19 cellular contexts compared by ENCODE assay signal in genomic region chr2:32678825-32679224, GRCh38. TPM values are rescaled to one million over a fixed set of nuclear protein-coding genes. Genes with fewer than 3 reads are reported as not detected.
DNase-seq lines count a peak whose midpoint lies in the region; ATAC-seq, FAIRE-seq and TF ChIP-seq lines count a peak whose summit lies in the region.
"Had no signal": no experiment of that assay in that cellular context is flagged by ENCODE, and none has a peak within 500 bp of the region (broad histone marks: within the 10 kb centered on the region; RNA-seq: fewer than 3 reads in every experiment).

No MANE protein-coding gene starts in this region.

- H3K4me1 Mint-ChIP-seq in stimulated activated naive CD8-positive, alpha-beta T cell treated with anti-CD3 and anti-CD28 coated beads, Interleukin-15, amount 100 ng/mL, for 72 hours, result no peaks in the 10 kb centered on the region

- no peak overlapping the region for H3K4me3 Mint-ChIP-seq in stimulated activated naive CD8-positive, alpha-beta T cell treated with anti-CD3 and anti-CD28 coated beads, Interleukin-15, amount 100 ng/mL, for 72 hours
- H3K4me3 Mint-ChIP-seq: CD4-positive, alpha-beta T cell; T-helper 1 cell treated with Interleukin-12 subunit alpha and Interleukin-12 subunit beta and Interleukin-4 antibody, amounts not matched to agents 30 μg/mL and 1 μg/mL, for 36 hours had no signal

- no peak for ATAC-seq in HG02610 (IDR thresholded peaks at IDR 0.05; ENCODE audit: unreplicated experiment)
- no peak for ATAC-seq in stimulated activated naive CD8-positive, alpha-beta T cell treated with anti-CD3 and anti-CD28 coated beads, Interleukin-15, amount 100 ng/mL, for 72 hours
- ATAC-seq: GM12878, left lung had no signal

- no peaks in the 10 kb centered on the region for H4K20me1 ChIP-seq in endothelial cell of umbilical vein (replicated peaks; ENCODE audit: control insufficient read depth, extremely low read depth, insufficient read depth, low read length)

- dilution Hi-C loops in endothelial cell of umbilical vein (cut with MboI; ENCODE audit: extremely low pct_ligation_motif_present, low sequenced_read_pairs), result no loop called here

- no peak overlapping the region for H3K4me3 ChIP-seq in endothelial cell of umbilical vein (replicated peaks in 1 of 3; ENCODE audit: insufficient read depth in 1 of 3, low read depth in 1 of 3, low read length in 3 of 3)
- H3K4me3 ChIP-seq: GM12878, left lung, Peyer's patch had no signal

- H3K9me1 ChIP-seq in endothelial cell of umbilical vein (replicated peaks; ENCODE audit: control insufficient read depth, extremely low read depth, insufficient read depth, low read length), result no peaks in the 10 kb centered on the region

- H3K27ac Mint-ChIP-seq in stimulated activated naive CD8-positive, alpha-beta T cell treated with anti-CD3 and anti-CD28 coated beads, Interleukin-15, amount 100 ng/mL, for 72 hours, result no peak overlapping the region
- H3K27ac Mint-ChIP-seq: CD4-positive, alpha-beta T cell; T-helper 1 cell treated with Interleukin-12 subunit alpha and Interleukin-12 subunit beta and Interleukin-4 antibody, amounts not matched to agents 30 μg/mL and 1 μg/mL, for 36 hours had no signal

- DNase-seq in GM04504 (ENCODE audit: low read depth) (peak; percentile 18), RKO (ENCODE audit: low spot score) (peak; percentile 21), endothelial cell of umbilical vein (ENCODE audit: low read depth, low spot score) (peak; percentile 84), pulmonary artery endothelial cell (ENCODE audit: low read depth, low spot score) (peak; percentile 39), iPS-NIHi7 (ENCODE audit: extremely low spot score) (no peak), RWPE1 (ENCODE audit: low spot score) (no peak)
- no peak for DNase-seq in stimulated activated naive CD8-positive, alpha-beta T cell treated with anti-CD3 and anti-CD28 coated beads, Interleukin-15, amount 100 ng/mL, for 72 hours
- DNase-seq: activated naive CD4-positive, alpha-beta T cell treated with anti-CD3 and anti-CD28 coated beads, Interleukin-2, amount 50 U/mL, for 16 hours; CD4-positive, alpha-beta T cell; left lung; NCI-H2029 treated with DMSO at 0.1 percent for 48 hours; NCI-H69; Peyer's patch; posterior cingulate gyrus; stimulated activated CD4-positive, alpha-beta T cell treated with anti-CD3 and anti-CD28 coated beads, Interleukin-15, amount 100 ng/mL, for 24 hours; substantia nigra had no signal

- no peak for TF ChIP-seq POLR2A in endothelial cell of umbilical vein (IDR thresholded peaks at IDR 0.05; ENCODE audit: low read depth, low read length)

- FAIRE-seq in endothelial cell of umbilical vein (lab: Jason Lieb, UNC), result peak; percentile 81
- FAIRE-seq: GM12878 had no signal

- CTCF ChIA-PET in endothelial cell of umbilical vein (lab: Charles Lee), result interaction anchor here (0.7 to 1.9 kb wide), 8 partner anchors 10 to 127 kb away, joined by 3 to 7 read pairs (median 3); no protein-coding TSS in a partner anchor
- CTCF ChIA-PET in RWPE1 (lab: Yijun Ruan, JAX), result interaction anchor here (0.7 kb wide), 1 partner anchor 42 kb away, joined by 3 read pairs; no protein-coding TSS in a partner anchor

- TF ChIP-seq CTCF in endothelial cell of umbilical vein (IDR thresholded peaks at IDR 0.05; ENCODE audit: extremely low read depth in 1 of 2, insufficient read depth in 1 of 2, low read depth in 1 of 2, low read length in 2 of 2), result no peak
- TF ChIP-seq CTCF in RWPE1 (conservative IDR thresholded peaks at IDR 0.05; ENCODE audit: low read depth), result no peak

- H3K4me1 ChIP-seq in endothelial cell of umbilical vein (ENCODE audit: control insufficient read depth, extremely low read depth, insufficient read depth, low read length), result peaks cover 25% of the 10 kb centered on the region
- H3K4me1 ChIP-seq: left lung, Peyer's patch had no signal

- no peaks in the 10 kb centered on the region for H3K9me3 Mint-ChIP-seq in stimulated activated naive CD8-positive, alpha-beta T cell treated with anti-CD3 and anti-CD28 coated beads, Interleukin-15, amount 100 ng/mL, for 72 hours
- H3K9me3 Mint-ChIP-seq: CD4-positive, alpha-beta T cell; T-helper 1 cell treated with Interleukin-12 subunit alpha and Interleukin-12 subunit beta and Interleukin-4 antibody, amounts not matched to agents 30 μg/mL and 1 μg/mL, for 36 hours had no signal

- H3K79me2 ChIP-seq in endothelial cell of umbilical vein (ENCODE audit: control insufficient read depth, insufficient read depth, low read length), result no peaks in the 10 kb centered on the region

- no TSS peak for BruUV-seq in endothelial cell of umbilical vein (replicated peaks; lab: Mats Ljungman, UMichigan)

- intact Hi-C loops in endothelial cell of umbilical vein (cut with micrococcal nuclease), result no loop called here

- no peak overlapping the region for H2AFZ ChIP-seq in endothelial cell of umbilical vein (ENCODE audit: low read depth, low read length)

- no peaks in the 10 kb centered on the region for H3K36me3 ChIP-seq in endothelial cell of umbilical vein (ENCODE audit: control insufficient read depth in 2 of 2, extremely low read depth in 1 of 2, insufficient read depth in 2 of 2, low read length in 2 of 2)

- peak overlapping the region; percentile 23 for H3K4me2 ChIP-seq in endothelial cell of umbilical vein (ENCODE audit: insufficient read depth, low read length)

- no peaks in the 10 kb centered on the region for H3K9me3 ChIP-seq in endothelial cell of umbilical vein (replicated peaks; ENCODE audit: control insufficient read depth, insufficient read depth, low read length)
- H3K9me3 ChIP-seq: left lung, Peyer's patch had no signal

- no peak overlapping the region for H3K9ac ChIP-seq in endothelial cell of umbilical vein (replicated peaks; ENCODE audit: extremely low read depth, insufficient read depth, low read length)

- POLR2A ChIA-PET in endothelial cell of umbilical vein (lab: Charles Lee), result no interaction called here
- POLR2A ChIA-PET in RWPE1 (lab: Yijun Ruan, JAX; ENCODE audit: low non-redundant PET), result no interaction called here

- no peaks in the 10 kb centered on the region for H3K27me3 ChIP-seq in endothelial cell of umbilical vein (ENCODE audit: control insufficient read depth in 2 of 2, insufficient read depth in 2 of 2, low read length in 2 of 2)
- H3K27me3 ChIP-seq: left lung, Peyer's patch had no signal

- H3K27ac ChIP-seq in endothelial cell of umbilical vein (ENCODE audit: insufficient read depth, low read depth, low read length) (no peak overlapping the region), RWPE1 (no peak overlapping the region)
- H3K27ac ChIP-seq: left lung, Peyer's patch had no signal

- no peaks in the 10 kb centered on the region for H3K27me3 Mint-ChIP-seq in stimulated activated naive CD8-positive, alpha-beta T cell treated with anti-CD3 and anti-CD28 coated beads, Interleukin-15, amount 100 ng/mL, for 72 hours
- H3K27me3 Mint-ChIP-seq: CD4-positive, alpha-beta T cell had no signal

TF ChIP-seq in endothelial cell of umbilical vein, 7 proteins besides CTCF, POLR2A, EP300 and RAD21:
- TF ChIP-seq EZH2 (IDR thresholded peaks at IDR 0.05; ENCODE audit: borderline replicate concordance, low read depth, low read length, severe bottlenecking) (no peak), MAX (IDR thresholded peaks at IDR 0.05; ENCODE audit: insufficient read depth, insufficient read length) (no peak), MYC (IDR thresholded peaks at IDR 0.05; ENCODE audit: low read depth, low read length) (no peak)

RNA-seq across cellular contexts. Expression of gene TTC27, which starts 51.0 kb away (rescaled TPM):
- total RNA-seq in endothelial cell of umbilical vein (20.1 and 20.6 TPM in 2 replicates), pulmonary artery endothelial cell (26.5 and 34.1 TPM in 2 replicates)
- polyA plus RNA-seq in endothelial cell of umbilical vein, result 11.9 and 16.3 TPM in 2 replicates
- 15.4 and 17.5 TPM in 2 replicates for polyA plus RNA-seq in endothelial cell of umbilical vein (2011; cell fraction: cytosol; rRNA removed)
- polyA plus RNA-seq in endothelial cell of umbilical vein (2011; cell fraction: nucleus; rRNA removed), result 18.2 and 19.4 TPM in 2 replicates
- 15.8 and 23.8 TPM in 2 replicates for polyA plus RNA-seq in endothelial cell of umbilical vein (2012)
- 24.4 and 32.9 TPM in 2 replicates for polyA minus RNA-seq in endothelial cell of umbilical vein
- 17.7 TPM for polyA minus RNA-seq in endothelial cell of umbilical vein (2011; cell fraction: cytosol; rRNA and poly(A)+ RNA removed)
- polyA minus RNA-seq in endothelial cell of umbilical vein (2011; cell fraction: nucleus; rRNA and poly(A)+ RNA removed), result 37.6 and 52.2 TPM in 2 replicates

Comparison
In these comparisons a context has a peak if more than half of its experiments do, and no peak if none do; other contexts are left out.
1. DNase-seq: peak in GM04504 (single experiment), RKO (single experiment), endothelial cell of umbilical vein (single experiment) and pulmonary artery endothelial cell (single experiment); none in stimulated activated naive CD8-positive, alpha-beta T cell treated with anti-CD3 and anti-CD28 coated beads, Interleukin-15, amount 100 ng/mL, for 72 hours (0 of 2), iPS-NIHi7 (single experiment) and RWPE1 (single experiment).